In genomic region chr15:89714775-89715174, GRCh38 we compare ENCODE assay signal across 15 cellular contexts. TPM values are rescaled to one million over a fixed set of nuclear protein-coding genes. Genes with fewer than 3 reads are reported as not detected.
"Had no signal": no experiment of that assay in that cellular context is flagged by ENCODE, and none has a peak within 500 bp of the region (broad histone marks: within the 10 kb centered on the region; RNA-seq: fewer than 3 reads in every experiment).

No MANE protein-coding gene starts in this region.

- H3K9me3 Mint-ChIP-seq: activated CD8-positive, alpha-beta T cell treated with anti-CD3 and anti-CD28 coated beads for 36 hours; activated T-helper 1 cell treated with anti-CD3 and anti-CD28 coated beads, Interleukin-12 subunit alpha, Interleukin-12 subunit beta, Interleukin-2, Interleukin-4 antibody, amounts not matched to agents 30 ng/mL and 10 ng/mL and 1 ng/mL, durations not matched to agents 14 hours and 24 hours and 36 hours; neural progenitor cell; stimulated activated effector memory CD8-positive, alpha-beta T cell treated with anti-CD3 and anti-CD28 coated beads, Interleukin-12 subunit alpha, Interleukin-12 subunit beta, amount 100 ng/mL, for 72 hours had no signal

- H3K4me1 Mint-ChIP-seq: activated CD4-positive, alpha-beta T cell treated with anti-CD3 and anti-CD28 coated beads for 36 hours; neural progenitor cell; stimulated activated effector memory CD8-positive, alpha-beta T cell treated with anti-CD3 and anti-CD28 coated beads, Interleukin-12 subunit alpha, Interleukin-12 subunit beta, amount 100 ng/mL, for 72 hours had no signal

- ATAC-seq: activated CD4-positive, alpha-beta T cell treated with anti-CD3 and anti-CD28 coated beads for 36 hours; activated CD8-positive, alpha-beta T cell treated with anti-CD3 and anti-CD28 coated beads for 36 hours; stimulated activated effector memory CD8-positive, alpha-beta T cell treated with anti-CD3 and anti-CD28 coated beads, Interleukin-12 subunit alpha, Interleukin-12 subunit beta, amount 100 ng/mL, for 72 hours had no signal

- DNase-seq: activated CD4-positive, alpha-beta T cell treated with anti-CD3 and anti-CD28 coated beads for 36 hours; activated CD8-positive, alpha-beta memory T cell treated with anti-CD3 and anti-CD28 coated beads, Interleukin-2, amount 50 U/mL, for 4 hours; activated CD8-positive, alpha-beta T cell treated with anti-CD3 and anti-CD28 coated beads for 36 hours; activated naive CD4-positive, alpha-beta T cell; caudate nucleus; colonic mucosa; hypothalamus; midbrain; T-helper 9 cell; WERI-Rb-1 had no signal

- H3K36me3 Mint-ChIP-seq: neural progenitor cell; stimulated activated effector memory CD8-positive, alpha-beta T cell treated with anti-CD3 and anti-CD28 coated beads, Interleukin-12 subunit alpha, Interleukin-12 subunit beta, amount 100 ng/mL, for 72 hours had no signal

- H3K27ac Mint-ChIP-seq: activated CD4-positive, alpha-beta T cell treated with anti-CD3 and anti-CD28 coated beads for 36 hours; activated CD8-positive, alpha-beta T cell treated with anti-CD3 and anti-CD28 coated beads for 36 hours; activated T-helper 1 cell treated with anti-CD3 and anti-CD28 coated beads, Interleukin-12 subunit alpha, Interleukin-12 subunit beta, Interleukin-2, Interleukin-4 antibody, amounts not matched to agents 30 ng/mL and 10 ng/mL and 1 ng/mL, durations not matched to agents 14 hours and 24 hours and 36 hours; neural progenitor cell; stimulated activated effector memory CD8-positive, alpha-beta T cell treated with anti-CD3 and anti-CD28 coated beads, Interleukin-12 subunit alpha, Interleukin-12 subunit beta, amount 100 ng/mL, for 72 hours had no signal

- H3K27me3 Mint-ChIP-seq: activated CD4-positive, alpha-beta T cell treated with anti-CD3 and anti-CD28 coated beads for 36 hours; activated CD8-positive, alpha-beta T cell treated with anti-CD3 and anti-CD28 coated beads for 36 hours had no signal

- H3K4me3 Mint-ChIP-seq: activated CD4-positive, alpha-beta T cell treated with anti-CD3 and anti-CD28 coated beads for 36 hours; activated CD8-positive, alpha-beta T cell treated with anti-CD3 and anti-CD28 coated beads for 36 hours; activated T-helper 1 cell treated with anti-CD3 and anti-CD28 coated beads, Interleukin-12 subunit alpha, Interleukin-12 subunit beta, Interleukin-2, Interleukin-4 antibody, amounts not matched to agents 30 ng/mL and 10 ng/mL and 1 ng/mL, durations not matched to agents 14 hours and 24 hours and 36 hours; neural progenitor cell; stimulated activated effector memory CD8-positive, alpha-beta T cell treated with anti-CD3 and anti-CD28 coated beads, Interleukin-12 subunit alpha, Interleukin-12 subunit beta, amount 100 ng/mL, for 72 hours had no signal

RNA-seq across cellular contexts. Expression of gene WDR93, which starts 24.2 kb away (rescaled TPM):
- total RNA-seq: activated CD4-positive, alpha-beta T cell treated with anti-CD3 and anti-CD28 coated beads for 36 hours; activated CD8-positive, alpha-beta T cell treated with anti-CD3 and anti-CD28 coated beads for 36 hours; activated T-helper 1 cell treated with anti-CD3 and anti-CD28 coated beads, Interleukin-12 subunit alpha, Interleukin-12 subunit beta, Interleukin-2, Interleukin-4 antibody, amounts not matched to agents 30 ng/mL and 10 ng/mL and 1 ng/mL, durations not matched to agents 14 hours and 24 hours and 36 hours; glomerular endothelial cell; smooth muscle cell had no signal

RNA-seq across cellular contexts. Expression of gene PLIN1, which starts 35.6 kb away (rescaled TPM):
- total RNA-seq: activated T-helper 1 cell treated with anti-CD3 and anti-CD28 coated beads, Interleukin-12 subunit alpha, Interleukin-12 subunit beta, Interleukin-2, Interleukin-4 antibody, amounts not matched to agents 30 ng/mL and 10 ng/mL and 1 ng/mL, durations not matched to agents 14 hours and 24 hours and 36 hours had no signal

RNA-seq across cellular contexts. Expression of gene MESP1, which starts 36.3 kb away (rescaled TPM):
- total RNA-seq: smooth muscle cell had no signal
